ENCODE assay signal across 31 cellular contexts in genomic region chr19:40214936-40215335, GRCh38. TPM values are rescaled to one million over a fixed set of nuclear protein-coding genes. Genes with fewer than 3 reads are reported as not detected.
"Had no signal": no experiment of that assay in that cellular context is flagged by ENCODE, and none has a peak within 500 bp of the region (broad histone marks: within the 10 kb centered on the region; RNA-seq: fewer than 3 reads in every experiment).

No MANE protein-coding gene starts in this region.

- H3K4me2 ChIP-seq: neural progenitor cell, smooth muscle cell had no signal

- H3K4me3 ChIP-seq: left lung, lung, neural progenitor cell, ovary, right atrium auricular region, right lobe of liver, smooth muscle cell, tibial nerve, uterus had no signal

- DNase-seq: hippocampal formation; kidney; left colon; mesendoderm; naive B cell; natural killer cell; nephron progenitor cell; occipital lobe; ovary; right lobe of liver; stimulated activated CD4-positive, alpha-beta T cell treated with anti-CD3 and anti-CD28 coated beads, Interleukin-1b, Interleukin-23, amount 100 ng/mL, for 48 hours; stimulated activated CD4-positive, alpha-beta T cell treated with anti-CD3 and anti-CD28 coated beads, Interleukin-4, amount 100 ng/mL, for 1 hour; stimulated activated naive B cell treated with anti-CD40 and anti-IgM and Interleukin-4, amounts not matched to agents 10 μg/mL and 1 μg/mL and 100 μg/mL, for 72 hours; uterus had no signal

- H3K9me3 Mint-ChIP-seq: mesothelial cell of epicardium; natural killer cell; nephron progenitor cell; neural progenitor cell; stimulated activated naive B cell treated with anti-CD40 and anti-IgM and Interleukin-4, amounts not matched to agents 10 μg/mL and 1 μg/mL and 100 μg/mL, for 72 hours; stimulated activated naive CD8-positive, alpha-beta T cell treated with anti-CD3 and anti-CD28 coated beads, Interleukin-15, Interleukin-2, amounts not matched to agents 100 ng/mL and 50 ng/mL, for 24 hours; type B pancreatic cell had no signal

- H3K9ac ChIP-seq: neural progenitor cell had no signal

- H3K9me3 ChIP-seq: left lung, neutrophil, ovary, right atrium auricular region, right lobe of liver, tibial nerve, uterus had no signal

- H3K36me3 ChIP-seq: neural progenitor cell, neutrophil, right lobe of liver, uterus had no signal

- H3K4me3 Mint-ChIP-seq: mesothelial cell of epicardium; naive B cell; natural killer cell; nephron progenitor cell; neural progenitor cell; stimulated activated naive B cell treated with anti-CD40 and anti-IgM and Interleukin-4, amounts not matched to agents 10 μg/mL and 1 μg/mL and 100 μg/mL, for 72 hours; stimulated activated naive CD8-positive, alpha-beta T cell treated with anti-CD3 and anti-CD28 coated beads, Interleukin-15, Interleukin-2, amounts not matched to agents 100 ng/mL and 50 ng/mL, for 24 hours; type B pancreatic cell had no signal

- ATAC-seq: left colon; left lung; natural killer cell; stimulated activated naive B cell treated with anti-CD40 and anti-IgM and Interleukin-4, amounts not matched to agents 10 μg/mL and 1 μg/mL and 100 μg/mL, for 72 hours had no signal

- H3K27ac ChIP-seq: left lung, neural progenitor cell, neutrophil, ovary, right atrium auricular region, right lobe of liver, tibial nerve, uterus had no signal

- H2AFZ ChIP-seq: neural progenitor cell had no signal

- FAIRE-seq: kidney had no signal

- H3K27me3 ChIP-seq: right lobe of liver had no signal

- H3K4me1 Mint-ChIP-seq: nephron progenitor cell had no signal

- H3K4me1 ChIP-seq: neural progenitor cell, right lobe of liver, uterus had no signal

- H3K36me3 Mint-ChIP-seq: natural killer cell had no signal

- H3K27ac Mint-ChIP-seq: mesothelial cell of epicardium; naive B cell; natural killer cell; nephron progenitor cell; neural progenitor cell; progenitor cell of endocrine pancreas; stimulated activated naive B cell treated with anti-CD40 and anti-IgM and Interleukin-4, amounts not matched to agents 10 μg/mL and 1 μg/mL and 100 μg/mL, for 72 hours; stimulated activated naive CD8-positive, alpha-beta T cell treated with anti-CD3 and anti-CD28 coated beads, Interleukin-15, Interleukin-2, amounts not matched to agents 100 ng/mL and 50 ng/mL, for 24 hours; type B pancreatic cell had no signal

RNA-seq across cellular contexts. Expression of gene TTC9B, which starts 3.2 kb away (rescaled TPM):
- total RNA-seq: kidney, left lung, liver, lung, mesothelial cell of epicardium, natural killer cell, ovary, progenitor cell of endocrine pancreas, pulmonary artery endothelial cell, renal cortical epithelial cell, right atrium auricular region, right lobe of liver, skeletal muscle tissue, smooth muscle cell, ureter, uterus had no signal
- polyA plus RNA-seq: lung, ovary, smooth muscle cell had no signal

RNA-seq across cellular contexts. Expression of gene CCNP, which starts 11.6 kb away (rescaled TPM):
- total RNA-seq: mononuclear cell, right atrium auricular region, skeletal muscle tissue, smooth muscle cell, ureter had no signal
